In genomic region chr6:109095821-109096084, GRCh38 we compare ENCODE assay signal across 1 cellular context.
TF ChIP-seq lines count a peak whose summit lies in the region.

No MANE protein-coding gene starts in this region.

TF ChIP-seq in SK-N-SH treated with all-trans-retinoic acid at 6 μM for 48 hours, 23 proteins besides CTCF, POLR2A, EP300 and RAD21 (continued from another document):
- TF ChIP-seq PATZ1 (CRISPR knock-in tag; IDR thresholded peaks at IDR 0.05; ENCODE audit: borderline replicate concordance) (no peak), ZFP3 (CRISPR knock-in tag; IDR thresholded peaks at IDR 0.05) (no peak), RARB (CRISPR knock-in tag; IDR thresholded peaks at IDR 0.05) (no peak), ZNF8 (CRISPR knock-in tag; IDR thresholded peaks at IDR 0.05) (no peak), OSR1 (CRISPR knock-in tag; IDR thresholded peaks at IDR 0.05) (no peak)
